1 cellular context compared by ENCODE assay signal in the genomic region with DNA sequence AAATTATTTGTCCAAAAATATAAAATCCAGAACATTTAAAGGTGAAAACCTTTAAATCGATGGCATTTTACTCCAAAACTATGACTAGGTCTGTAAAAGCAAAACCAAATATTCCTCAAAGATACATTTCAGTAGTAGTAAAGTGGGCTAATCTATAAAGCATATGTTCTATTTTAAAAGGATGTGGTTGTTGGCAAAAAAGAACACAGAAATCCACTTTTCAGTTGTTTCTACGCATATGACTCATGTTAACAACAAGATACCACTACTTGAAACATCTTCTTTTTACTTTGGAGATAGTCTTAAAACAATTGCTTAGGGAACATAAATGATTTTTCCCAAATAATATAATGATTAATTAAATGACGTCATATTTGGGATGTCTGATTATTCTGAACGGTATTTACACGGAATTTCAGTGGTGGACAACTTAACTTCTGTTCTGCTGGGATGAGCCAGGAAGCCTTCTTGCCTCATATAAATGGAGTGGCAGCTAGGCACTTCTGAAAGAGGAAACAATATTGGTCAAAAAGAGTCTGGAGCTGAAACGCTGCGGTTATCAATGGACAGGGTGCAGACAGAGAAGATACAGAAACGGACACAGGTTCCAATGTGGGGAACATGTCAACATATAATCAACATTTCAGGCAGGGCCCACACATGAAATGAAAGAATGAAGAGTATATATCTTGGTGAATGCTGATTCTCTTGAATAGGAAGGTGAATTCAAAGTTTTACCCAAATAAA.
TF ChIP-seq lines count a peak whose summit lies in the region.

No MANE protein-coding gene starts in this region.

TF ChIP-seq in GM23338, 12 proteins besides CTCF, POLR2A, EP300 and RAD21 (continued from another document):
- TF ChIP-seq, protein P1, sequence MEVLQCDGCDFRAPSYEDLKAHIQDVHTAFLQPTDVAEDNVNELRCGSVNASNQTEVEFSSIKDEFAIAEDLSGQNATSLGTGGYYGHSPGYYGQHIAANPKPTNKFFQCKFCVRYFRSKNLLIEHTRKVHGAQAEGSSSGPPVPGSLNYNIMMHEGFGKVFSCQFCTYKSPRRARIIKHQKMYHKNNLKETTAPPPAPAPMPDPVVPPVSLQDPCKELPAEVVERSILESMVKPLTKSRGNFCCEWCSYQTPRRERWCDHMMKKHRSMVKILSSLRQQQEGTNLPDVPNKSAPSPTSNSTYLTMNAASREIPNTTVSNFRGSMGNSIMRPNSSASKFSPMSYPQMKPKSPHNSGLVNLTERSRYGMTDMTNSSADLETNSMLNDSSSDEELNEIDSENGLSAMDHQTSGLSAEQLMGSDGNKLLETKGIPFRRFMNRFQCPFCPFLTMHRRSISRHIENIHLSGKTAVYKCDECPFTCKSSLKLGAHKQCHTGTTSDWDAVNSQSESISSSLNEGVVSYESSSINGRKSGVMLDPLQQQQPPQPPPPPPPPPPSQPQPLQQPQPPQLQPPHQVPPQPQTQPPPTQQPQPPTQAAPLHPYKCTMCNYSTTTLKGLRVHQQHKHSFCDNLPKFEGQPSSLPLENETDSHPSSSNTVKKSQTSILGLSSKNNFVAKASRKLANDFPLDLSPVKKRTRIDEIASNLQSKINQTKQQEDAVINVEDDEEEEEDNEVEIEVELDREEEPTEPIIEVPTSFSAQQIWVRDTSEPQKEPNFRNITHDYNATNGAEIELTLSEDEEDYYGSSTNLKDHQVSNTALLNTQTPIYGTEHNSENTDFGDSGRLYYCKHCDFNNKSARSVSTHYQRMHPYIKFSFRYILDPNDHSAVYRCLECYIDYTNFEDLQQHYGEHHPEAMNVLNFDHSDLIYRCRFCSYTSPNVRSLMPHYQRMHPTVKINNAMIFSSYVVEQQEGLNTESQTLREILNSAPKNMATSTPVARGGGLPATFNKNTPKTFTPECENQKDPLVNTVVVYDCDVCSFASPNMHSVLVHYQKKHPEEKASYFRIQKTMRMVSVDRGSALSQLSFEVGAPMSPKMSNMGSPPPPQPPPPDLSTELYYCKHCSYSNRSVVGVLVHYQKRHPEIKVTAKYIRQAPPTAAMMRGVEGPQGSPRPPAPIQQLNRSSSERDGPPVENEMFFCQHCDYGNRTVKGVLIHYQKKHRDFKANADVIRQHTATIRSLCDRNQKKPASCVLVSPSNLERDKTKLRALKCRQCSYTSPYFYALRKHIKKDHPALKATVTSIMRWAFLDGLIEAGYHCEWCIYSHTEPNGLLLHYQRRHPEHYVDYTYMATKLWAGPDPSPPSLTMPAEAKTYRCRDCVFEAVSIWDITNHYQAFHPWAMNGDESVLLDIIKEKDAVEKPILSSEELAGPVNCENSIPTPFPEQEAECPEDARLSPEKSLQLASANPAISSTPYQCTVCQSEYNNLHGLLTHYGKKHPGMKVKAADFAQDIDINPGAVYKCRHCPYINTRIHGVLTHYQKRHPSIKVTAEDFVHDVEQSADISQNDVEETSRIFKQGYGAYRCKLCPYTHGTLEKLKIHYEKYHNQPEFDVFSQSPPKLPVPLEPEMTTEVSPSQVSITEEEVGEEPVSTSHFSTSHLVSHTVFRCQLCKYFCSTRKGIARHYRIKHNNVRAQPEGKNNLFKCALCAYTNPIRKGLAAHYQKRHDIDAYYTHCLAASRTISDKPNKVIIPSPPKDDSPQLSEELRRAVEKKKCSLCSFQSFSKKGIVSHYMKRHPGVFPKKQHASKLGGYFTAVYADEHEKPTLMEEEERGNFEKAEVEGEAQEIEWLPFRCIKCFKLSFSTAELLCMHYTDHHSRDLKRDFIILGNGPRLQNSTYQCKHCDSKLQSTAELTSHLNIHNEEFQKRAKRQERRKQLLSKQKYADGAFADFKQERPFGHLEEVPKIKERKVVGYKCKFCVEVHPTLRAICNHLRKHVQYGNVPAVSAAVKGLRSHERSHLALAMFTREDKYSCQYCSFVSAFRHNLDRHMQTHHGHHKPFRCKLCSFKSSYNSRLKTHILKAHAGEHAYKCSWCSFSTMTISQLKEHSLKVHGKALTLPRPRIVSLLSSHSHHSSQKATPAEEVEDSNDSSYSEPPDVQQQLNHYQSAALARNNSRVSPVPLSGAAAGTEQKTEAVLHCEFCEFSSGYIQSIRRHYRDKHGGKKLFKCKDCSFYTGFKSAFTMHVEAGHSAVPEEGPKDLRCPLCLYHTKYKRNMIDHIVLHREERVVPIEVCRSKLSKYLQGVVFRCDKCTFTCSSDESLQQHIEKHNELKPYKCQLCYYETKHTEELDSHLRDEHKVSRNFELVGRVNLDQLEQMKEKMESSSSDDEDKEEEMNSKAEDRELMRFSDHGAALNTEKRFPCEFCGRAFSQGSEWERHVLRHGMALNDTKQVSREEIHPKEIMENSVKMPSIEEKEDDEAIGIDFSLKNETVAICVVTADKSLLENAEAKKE (CRISPR knock-in tag; IDR thresholded peaks at IDR 0.05), result no peak
- TF ChIP-seq, protein P2, sequence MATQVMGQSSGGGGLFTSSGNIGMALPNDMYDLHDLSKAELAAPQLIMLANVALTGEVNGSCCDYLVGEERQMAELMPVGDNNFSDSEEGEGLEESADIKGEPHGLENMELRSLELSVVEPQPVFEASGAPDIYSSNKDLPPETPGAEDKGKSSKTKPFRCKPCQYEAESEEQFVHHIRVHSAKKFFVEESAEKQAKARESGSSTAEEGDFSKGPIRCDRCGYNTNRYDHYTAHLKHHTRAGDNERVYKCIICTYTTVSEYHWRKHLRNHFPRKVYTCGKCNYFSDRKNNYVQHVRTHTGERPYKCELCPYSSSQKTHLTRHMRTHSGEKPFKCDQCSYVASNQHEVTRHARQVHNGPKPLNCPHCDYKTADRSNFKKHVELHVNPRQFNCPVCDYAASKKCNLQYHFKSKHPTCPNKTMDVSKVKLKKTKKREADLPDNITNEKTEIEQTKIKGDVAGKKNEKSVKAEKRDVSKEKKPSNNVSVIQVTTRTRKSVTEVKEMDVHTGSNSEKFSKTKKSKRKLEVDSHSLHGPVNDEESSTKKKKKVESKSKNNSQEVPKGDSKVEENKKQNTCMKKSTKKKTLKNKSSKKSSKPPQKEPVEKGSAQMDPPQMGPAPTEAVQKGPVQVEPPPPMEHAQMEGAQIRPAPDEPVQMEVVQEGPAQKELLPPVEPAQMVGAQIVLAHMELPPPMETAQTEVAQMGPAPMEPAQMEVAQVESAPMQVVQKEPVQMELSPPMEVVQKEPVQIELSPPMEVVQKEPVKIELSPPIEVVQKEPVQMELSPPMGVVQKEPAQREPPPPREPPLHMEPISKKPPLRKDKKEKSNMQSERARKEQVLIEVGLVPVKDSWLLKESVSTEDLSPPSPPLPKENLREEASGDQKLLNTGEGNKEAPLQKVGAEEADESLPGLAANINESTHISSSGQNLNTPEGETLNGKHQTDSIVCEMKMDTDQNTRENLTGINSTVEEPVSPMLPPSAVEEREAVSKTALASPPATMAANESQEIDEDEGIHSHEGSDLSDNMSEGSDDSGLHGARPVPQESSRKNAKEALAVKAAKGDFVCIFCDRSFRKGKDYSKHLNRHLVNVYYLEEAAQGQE (IDR thresholded peaks at IDR 0.05; ENCODE audit: unreplicated experiment), result no peak
- no peak for TF ChIP-seq EZH2phosphoT487 (IDR thresholded peaks at IDR 0.05; ENCODE audit: unreplicated experiment)
- TF ChIP-seq, protein P3, sequence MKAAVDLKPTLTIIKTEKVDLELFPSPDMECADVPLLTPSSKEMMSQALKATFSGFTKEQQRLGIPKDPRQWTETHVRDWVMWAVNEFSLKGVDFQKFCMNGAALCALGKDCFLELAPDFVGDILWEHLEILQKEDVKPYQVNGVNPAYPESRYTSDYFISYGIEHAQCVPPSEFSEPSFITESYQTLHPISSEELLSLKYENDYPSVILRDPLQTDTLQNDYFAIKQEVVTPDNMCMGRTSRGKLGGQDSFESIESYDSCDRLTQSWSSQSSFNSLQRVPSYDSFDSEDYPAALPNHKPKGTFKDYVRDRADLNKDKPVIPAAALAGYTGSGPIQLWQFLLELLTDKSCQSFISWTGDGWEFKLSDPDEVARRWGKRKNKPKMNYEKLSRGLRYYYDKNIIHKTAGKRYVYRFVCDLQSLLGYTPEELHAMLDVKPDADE (IDR thresholded peaks at IDR 0.05), result no peak
